In genomic region chr12:49866859-49867579, GRCh38 we compare ENCODE assay signal across 8 cellular contexts. TPM values are rescaled to one million over a fixed set of nuclear protein-coding genes. Genes with fewer than 3 reads are reported as not detected.
DNase-seq lines count a peak whose midpoint lies in the region; ATAC-seq and TF ChIP-seq lines count a peak whose summit lies in the region.

No MANE protein-coding gene starts in this region.

- H3K27me3 ChIP-seq in IMR-90 (ENCODE audit: control insufficient read depth, insufficient read depth, low read length), result peaks cover 22% of the 10 kb centered on the region
- H3K27me3 ChIP-seq in SJSA1 (replicated peaks), result no peaks in the 10 kb centered on the region; the same call in 1 of the 2 replicates
- no peaks in the 10 kb centered on the region for H3K27me3 ChIP-seq in uterus

- no peak overlapping the region for H4K91ac ChIP-seq in IMR-90 (ENCODE audit: insufficient read depth, low read depth, low read length)

- H3K79me1 ChIP-seq in IMR-90 (ENCODE audit: low read depth in 1 of 2, low read length in 2 of 2), result no peaks in the 10 kb centered on the region

- ATAC-seq in IMR-90 (ENCODE audit: low read depth) (peak; percentile 25; the same call in 1 of the 2 replicates), Right ventricle myocardium superior (ENCODE audit: poor library complexity) (peak; percentile 45), HG03432 (IDR thresholded peaks at IDR 0.05; ENCODE audit: unreplicated experiment) (no peak)

- no peak overlapping the region for H3K4ac ChIP-seq in IMR-90 (ENCODE audit: low read depth, low read length)

- intact Hi-C loops in IMR-90 (cut with micrococcal nuclease), result loop anchor here (1.0 kb wide), 2 partner anchors 100 to 189 kb away; no protein-coding TSS in a partner anchor
- intact Hi-C loops in Right ventricle myocardium superior (cut with DNase I), result loop anchor here (5.0 to 10.0 kb wide), 2 partner anchors 78 to 205 kb away; no protein-coding TSS in a partner anchor
- intact Hi-C loops in posterior vena cava (cut with DNase I), result loop anchor here in 1 of 2 donors (10.0 kb wide), 1 partner anchor 188 kb away; the partner anchor contains the start of gene ASIC1
- intact Hi-C loops in uterus (cut with DNase I; ENCODE audit: low total_unique reads), result loop anchor here (5.0 kb wide), 1 partner anchor 100 kb away; no protein-coding TSS in a partner anchor

- peak overlapping the region; percentile 35; the same call in 1 of the 2 replicates for H2AK5ac ChIP-seq in IMR-90 (ENCODE audit: low read depth, low read length)

- no peak overlapping the region for H4K8ac ChIP-seq in IMR-90 (ENCODE audit: low read depth in 2 of 2, low read length in 2 of 2)

- in situ Hi-C loops in IMR-90 (cut with MboI; ENCODE audit: low sequenced_read_pairs), result loop anchor here (5.0 kb wide), 2 partner anchors 85 to 185 kb away; partner anchors contain the start of gene AQP2

- H2BK20ac ChIP-seq in IMR-90 (ENCODE audit: low read depth, low read length), result no peak overlapping the region

- dilution Hi-C loops in IMR-90 (cut with HindIII; ENCODE audit: low sequenced_read_pairs, unreplicated experiment), result no loop called here

- H3K4me1 ChIP-seq in IMR-90 (ENCODE audit: control insufficient read depth, insufficient read depth, low read length), result peaks cover 23% of the 10 kb centered on the region
- H3K4me1 ChIP-seq in SJSA1 (replicated peaks), result no peaks in the 10 kb centered on the region
- peaks cover 15 to 20% of the 10 kb centered on the region in 2 donors for H3K4me1 ChIP-seq in uterus

- H3K36me3 ChIP-seq in IMR-90 (ENCODE audit: control insufficient read depth, insufficient read depth, low read length), result no peaks in the 10 kb centered on the region
- H3K36me3 ChIP-seq in SJSA1, result no peaks in the 10 kb centered on the region
- H3K36me3 ChIP-seq in uterus, result no peaks in the 10 kb centered on the region

- peak; percentile 27 for DNase-seq in DMS79 (lab: John Stamatoyannopoulos, UW)
- peak; percentile 46 for DNase-seq in IMR-90
- DNase-seq in SJSA1 (ENCODE audit: low read depth in 1 of 2, low spot score in 2 of 2), result peak; percentile 44 to 67
- peak; percentile 74 for DNase-seq in activated naive CD4-positive, alpha-beta T cell treated with anti-CD3 and anti-CD28 coated beads, Interleukin-2, amount 50 U/mL, for 16 hours
- peak; percentile 87 for DNase-seq in Right ventricle myocardium superior
- peak; percentile 91 for DNase-seq in posterior vena cava (ENCODE audit: low spot score)
- DNase-seq in uterus, result peak; percentile 82 to 83

- no peak overlapping the region for H3K27ac ChIP-seq in IMR-90 (ENCODE audit: insufficient read depth, low read length)
- no peak overlapping the region for H3K27ac ChIP-seq in SJSA1
- H3K27ac ChIP-seq in uterus, result peak overlapping the region in 1 of 2 donors; percentile 88

- BruUV-seq in IMR-90 (replicated peaks; lab: Mats Ljungman, UMichigan), result no TSS peak

- H2AFZ ChIP-seq in IMR-90 (replicated peaks; ENCODE audit: low read length, poor library complexity), result peak overlapping the region; percentile 73

- peak; percentile 86 for TF ChIP-seq RAD21 in IMR-90 (IDR thresholded peaks at IDR 0.05; ENCODE audit: low read length)

- H4K20me1 ChIP-seq in IMR-90 (ENCODE audit: insufficient read depth, low read length), result 0 out of 2 replicates have a peak, but pooled peaks cover 4% of the 10 kb centered on the region

- no peaks in the 10 kb centered on the region; the same call in 1 of the 2 replicates for H3K9me1 ChIP-seq in IMR-90 (ENCODE audit: insufficient read depth, low read length)

- H2BK120ac ChIP-seq in IMR-90 (ENCODE audit: low read depth, low read length), result peak overlapping the region; percentile 11; the same call in 1 of the 2 replicates

- POLR2A ChIA-PET in IMR-90 (lab: Charles Lee; ENCODE audit: unreplicated experiment), result no interaction called here

- peak overlapping the region; percentile 65 for H2AK9ac ChIP-seq in IMR-90 (replicated peaks; ENCODE audit: low read depth, low read length, poor library complexity)

- H2BK5ac ChIP-seq in IMR-90 (ENCODE audit: low read depth, low read length, poor library complexity, severe bottlenecking), result no peak overlapping the region

- H3K18ac ChIP-seq in IMR-90 (ENCODE audit: low read depth, low read length), result no peak overlapping the region

- no peak overlapping the region for H3K56ac ChIP-seq in IMR-90 (ENCODE audit: extremely low read depth, insufficient read depth, low read length)

- no peak overlapping the region for H3K4me3 ChIP-seq in IMR-90 (ENCODE audit: insufficient read depth, low read depth, low read length)
- no peak overlapping the region for H3K4me3 ChIP-seq in SJSA1
- no peak overlapping the region for H3K4me3 ChIP-seq in uterus

- H3K9ac ChIP-seq in IMR-90 (ENCODE audit: low read depth, low read length), result no peak overlapping the region

- no peak overlapping the region for H3K23ac ChIP-seq in IMR-90 (ENCODE audit: low read depth, low read length)

- H3K14ac ChIP-seq in IMR-90 (replicated peaks; ENCODE audit: low read depth, low read length), result no peak overlapping the region

- no peak overlapping the region for H4K5ac ChIP-seq in IMR-90 (ENCODE audit: low read depth, low read length)

- no peak for TF ChIP-seq POLR2A in IMR-90 (IDR thresholded peaks at IDR 0.05; ENCODE audit: low read depth, low read length)
- peak in 1 of 2 donors; percentile 13 for TF ChIP-seq POLR2A in uterus (IDR thresholded peaks at IDR 0.05)

- peak; percentile 83 for TF ChIP-seq CTCF in IMR-90 (conservative IDR thresholded peaks at IDR 0.05; ENCODE audit: low read depth, low read length)
- peak; percentile 93 to 99 (median 96) for TF ChIP-seq CTCF in uterus (IDR thresholded peaks at IDR 0.05)

- no peak overlapping the region for H3K4me2 ChIP-seq in IMR-90 (ENCODE audit: low read depth, low read length)

- H3K9me3 ChIP-seq in IMR-90 (ENCODE audit: control insufficient read depth, insufficient read depth, low read length) (no peaks in the 10 kb centered on the region), SJSA1 (replicated peaks) (no peaks in the 10 kb centered on the region), uterus (no peaks in the 10 kb centered on the region)

- CTCF ChIA-PET in IMR-90 (lab: Yijun Ruan, JAX), result interaction anchor here (0.8 to 2.4 kb wide), 5 partner anchors 16 to 204 kb away, joined by 3 to 9 read pairs (median 4); no protein-coding TSS in a partner anchor

- no peak overlapping the region for H2BK15ac ChIP-seq in IMR-90 (ENCODE audit: low read depth, low read length)

- 62% methylated on average over 7 of the region's 19 CpGs; no CpG with 5 or more reads in 1 of the 2 experiments for WGBS in IMR-90 (ENCODE audit: extremely low coverage in 2 of 2, insufficient read length in 1 of 2), 2 experiments

TF ChIP-seq in IMR-90, 13 proteins besides CTCF, POLR2A, EP300 and RAD21:
- peak; percentile 33; the same call in 1 of the 2 replicates for TF ChIP-seq MAZ (IDR thresholded peaks at IDR 0.05; ENCODE audit: borderline replicate concordance, low read depth, low read length)
- TF ChIP-seq SMC3 (IDR thresholded peaks at IDR 0.05; ENCODE audit: low read depth, low read length), result peak; percentile 75
- no peak for TF ChIP-seq ELK1 (IDR thresholded peaks at IDR 0.05; ENCODE audit: borderline replicate concordance, low read depth, low read length)
TF ChIP-seq in IMR-90: peak in this region for 2.

RNA-seq across cellular contexts. Expression of gene BCDIN3D, which starts 24.1 kb away (rescaled TPM):
- total RNA-seq in IMR-90 (2012; rRNA removed), result 2.3 and 2.5 TPM in 2 replicates
- 1.7 and 2.3 TPM in 2 replicates for polyA plus RNA-seq in IMR-90 (2012; rRNA removed)
- 0.78 and 1.1 TPM in 2 replicates for polyA plus RNA-seq in IMR-90 (2012; cell fraction: cytosol; rRNA removed)
- 0.88 and 1.3 TPM in 2 replicates for polyA plus RNA-seq in IMR-90 (2012; cell fraction: nucleus; rRNA removed; ENCODE audit: low replicate concordance)
- 0.60 and 4.3 TPM in 2 replicates for total RNA-seq in SJSA1 (2014; rRNA removed; shearing (Covaris generic))
- 2.4 TPM for total RNA-seq in Right ventricle myocardium superior
- 1 to 10 TPM; 2.5 to 4.0 TPM for total RNA-seq in posterior vena cava
- total RNA-seq in uterus, result 1 to 10 TPM; 2.1 to 7.2 (median 2.7) TPM

RNA-seq across cellular contexts. Expression of gene FAIM2, which starts 36.7 kb away (rescaled TPM):
- total RNA-seq in IMR-90 (2012; rRNA removed) (0.72 and 0.83 TPM in 2 replicates), Right ventricle myocardium superior (10.6 TPM), posterior vena cava (1 to 10 TPM; 1.8 to 2.5 TPM), uterus (10 to 100 TPM in 1 of 4 donors, 1 to 10 TPM in 3; 1.0 to 11.9 (median 5.5) TPM)
- polyA plus RNA-seq in IMR-90 (2012; rRNA removed), result 5.0 and 5.3 TPM in 2 replicates
- 6.5 and 8.2 TPM in 2 replicates for polyA plus RNA-seq in IMR-90 (2012; cell fraction: cytosol; rRNA removed)
- 2.1 and 3.4 TPM in 2 replicates for polyA plus RNA-seq in IMR-90 (2012; cell fraction: nucleus; rRNA removed; ENCODE audit: low replicate concordance)
- not detected in 2 replicates for total RNA-seq in SJSA1 (2014; rRNA removed; shearing (Covaris generic))

RNA-seq across cellular contexts. Expression of gene NCKAP5L, which starts 38.8 kb away (rescaled TPM):
- total RNA-seq in IMR-90 (2012; rRNA removed), result 6.1 and 7.2 TPM in 2 replicates
- polyA plus RNA-seq in IMR-90 (2012; rRNA removed), result 14.4 and 16.4 TPM in 2 replicates
- 7.3 and 11.2 TPM in 2 replicates for polyA plus RNA-seq in IMR-90 (2012; cell fraction: cytosol; rRNA removed)
- 38.8 and 64.4 TPM in 2 replicates for polyA plus RNA-seq in IMR-90 (2012; cell fraction: nucleus; rRNA removed; ENCODE audit: low replicate concordance)
- total RNA-seq in SJSA1 (2014; rRNA removed; shearing (Covaris generic)), result 35.7 and 43.5 TPM in 2 replicates
- 29.0 TPM for total RNA-seq in Right ventricle myocardium superior
- total RNA-seq in posterior vena cava, result 10 to 100 TPM; 16.2 to 22.4 TPM
- 10 to 100 TPM in 2 of 4 donors, 1 to 10 TPM in 2; 4.1 to 26.1 (median 11.5) TPM for total RNA-seq in uterus

Comparison
In these comparisons a context has a peak if more than half of its experiments do, and no peak if none do; other contexts are left out.
1. DNase-seq: peak in every context shown above with its lines; median percentile 91 in posterior vena cava; 87 in Right ventricle myocardium superior; 82 in uterus; 74 in activated naive CD4-positive, alpha-beta T cell treated with anti-CD3 and anti-CD28 coated beads, Interleukin-2, amount 50 U/mL, for 16 hours; 56 in SJSA1; 46 in IMR-90; 27 in DMS79.